ENCODE assay signal across 20 cellular contexts in the genomic region with DNA sequence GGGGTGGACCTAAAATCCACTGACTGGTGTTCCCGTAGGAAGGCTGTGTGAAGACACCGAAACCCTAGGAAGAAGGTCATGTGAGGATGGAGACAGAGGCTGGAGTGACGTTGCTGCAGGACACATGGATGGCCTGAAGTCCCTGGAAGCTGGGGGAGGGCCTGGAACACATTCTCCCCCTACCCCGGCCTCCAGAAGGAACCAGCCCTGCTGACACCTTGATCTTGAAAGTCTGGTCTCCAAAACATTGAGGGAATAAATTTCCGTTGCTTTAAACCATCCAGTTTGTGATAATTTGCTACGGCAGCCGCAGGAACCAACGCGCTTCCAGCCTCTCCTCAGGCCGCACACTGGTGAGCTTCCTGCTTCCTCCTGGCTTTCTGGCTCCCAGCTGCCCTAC.
DNase-seq lines count a peak whose midpoint lies in the region; ATAC-seq and TF ChIP-seq lines count a peak whose summit lies in the region.
"Had no signal": no experiment of that assay in that cellular context is flagged by ENCODE, and none has a peak within 500 bp of the region (broad histone marks: within the 10 kb centered on the region; RNA-seq: fewer than 3 reads in every experiment).

No MANE protein-coding gene starts in this region.

- no peak for TF ChIP-seq CTCF in Peyer's patch (IDR thresholded peaks at IDR 0.05)
- no peak for TF ChIP-seq CTCF in coronary artery (IDR thresholded peaks at IDR 0.05)
- no peak for TF ChIP-seq CTCF in neural crest cell (conservative IDR thresholded peaks at IDR 0.05)
- TF ChIP-seq CTCF in mucosa of descending colon (IDR thresholded peaks at IDR 0.05) = no peak

- no peak overlapping the region for H3K4me3 Mint-ChIP-seq in neural crest cell
- H3K4me3 Mint-ChIP-seq: CD4-positive, CD25-positive, alpha-beta regulatory T cell; CD8-positive, alpha-beta memory T cell had no signal

- H3K36me3 ChIP-seq in Peyer's patch (no peaks in the 10 kb centered on the region), mucosa of descending colon (ENCODE audit: low read depth) (no peaks in the 10 kb centered on the region)
- H3K36me3 ChIP-seq: BE2C had no signal

- no peak for ATAC-seq in GM21825 (IDR thresholded peaks at IDR 0.05; ENCODE audit: unreplicated experiment)
- ATAC-seq in GM21717 (IDR thresholded peaks at IDR 0.05; ENCODE audit: unreplicated experiment) = no peak
- no peak for ATAC-seq in mucosa of descending colon
- ATAC-seq: GM12878 had no signal

- no peaks in the 10 kb centered on the region for H3K27me3 Mint-ChIP-seq in neural crest cell (ENCODE audit: low read depth)
- H3K27me3 Mint-ChIP-seq: CD4-positive, CD25-positive, alpha-beta regulatory T cell had no signal

- H3K27ac Mint-ChIP-seq in neural crest cell (ENCODE audit: unreplicated experiment) = peak overlapping the region; percentile 78
- H3K27ac Mint-ChIP-seq: CD4-positive, CD25-positive, alpha-beta regulatory T cell; CD8-positive, alpha-beta memory T cell had no signal

- intact Hi-C loops in mucosa of descending colon (cut with DNase I, micrococcal nuclease) = no loop called here

- TF ChIP-seq POLR2A in Peyer's patch (IDR thresholded peaks at IDR 0.05) = no peak

- H3K4me3 ChIP-seq in Peyer's patch = no peak overlapping the region
- H3K4me3 ChIP-seq in coronary artery = no peak overlapping the region
- no peak overlapping the region for H3K4me3 ChIP-seq in mucosa of descending colon
- H3K4me3 ChIP-seq: GM12878, GM23248 had no signal

- H3K27ac ChIP-seq in Peyer's patch (no peak overlapping the region), coronary artery (no peak overlapping the region)
- H3K27ac ChIP-seq: GM23248, HL-60 had no signal

- H3K4me1 ChIP-seq in Peyer's patch = no peaks in the 10 kb centered on the region
- H3K4me1 ChIP-seq in mucosa of descending colon (ENCODE audit: low read depth) = no peaks in the 10 kb centered on the region
- H3K4me1 ChIP-seq: BE2C had no signal

- DNase-seq in Peyer's patch = peak in 2 of 3 donors; percentile 7 to 9
- DNase-seq in coronary artery (ENCODE audit: low spot score) = peak; percentile 53
- no peak for DNase-seq in neural crest cell (ENCODE audit: low read depth, low spot score)
- DNase-seq in mucosa of descending colon = no peak
- DNase-seq: ACHN; BE2C; C1 segment of cervical spinal cord; CD4-positive, CD25-positive, alpha-beta regulatory T cell; CD8-positive, alpha-beta memory T cell; COR-L47; DMS 273 treated with DMSO at 0.1 percent for 48 hours; DMS53; DND-41; EL; GM23248; HCEC 1CT had no signal

- H3K27me3 ChIP-seq in Peyer's patch = no peaks in the 10 kb centered on the region
- H3K27me3 ChIP-seq: BE2C had no signal

- H3K9me3 Mint-ChIP-seq in neural crest cell = no peaks in the 10 kb centered on the region

- H3K36me3 Mint-ChIP-seq in neural crest cell (ENCODE audit: low read depth) = no peaks in the 10 kb centered on the region
- H3K36me3 Mint-ChIP-seq: CD4-positive, CD25-positive, alpha-beta regulatory T cell; CD8-positive, alpha-beta memory T cell had no signal

- H3K9me3 ChIP-seq in Peyer's patch = no peaks in the 10 kb centered on the region
- peaks cover 5% of the 10 kb centered on the region for H3K9me3 ChIP-seq in mucosa of descending colon
- H3K9me3 ChIP-seq: BE2C had no signal

- H3K4me1 Mint-ChIP-seq in neural crest cell = no peaks in the 10 kb centered on the region
- H3K4me1 Mint-ChIP-seq: CD4-positive, CD25-positive, alpha-beta regulatory T cell; CD8-positive, alpha-beta memory T cell had no signal

Comparison
In these comparisons a context has a peak if more than half of its experiments do, and no peak if none do; other contexts are left out.
1. DNase-seq: peak in Peyer's patch (2 of 3) and coronary artery (single experiment); none in neural crest cell (single experiment) and mucosa of descending colon (0 of 3).